Comparison of ENCODE assay signal across 9 cellular contexts in the genomic region with DNA sequence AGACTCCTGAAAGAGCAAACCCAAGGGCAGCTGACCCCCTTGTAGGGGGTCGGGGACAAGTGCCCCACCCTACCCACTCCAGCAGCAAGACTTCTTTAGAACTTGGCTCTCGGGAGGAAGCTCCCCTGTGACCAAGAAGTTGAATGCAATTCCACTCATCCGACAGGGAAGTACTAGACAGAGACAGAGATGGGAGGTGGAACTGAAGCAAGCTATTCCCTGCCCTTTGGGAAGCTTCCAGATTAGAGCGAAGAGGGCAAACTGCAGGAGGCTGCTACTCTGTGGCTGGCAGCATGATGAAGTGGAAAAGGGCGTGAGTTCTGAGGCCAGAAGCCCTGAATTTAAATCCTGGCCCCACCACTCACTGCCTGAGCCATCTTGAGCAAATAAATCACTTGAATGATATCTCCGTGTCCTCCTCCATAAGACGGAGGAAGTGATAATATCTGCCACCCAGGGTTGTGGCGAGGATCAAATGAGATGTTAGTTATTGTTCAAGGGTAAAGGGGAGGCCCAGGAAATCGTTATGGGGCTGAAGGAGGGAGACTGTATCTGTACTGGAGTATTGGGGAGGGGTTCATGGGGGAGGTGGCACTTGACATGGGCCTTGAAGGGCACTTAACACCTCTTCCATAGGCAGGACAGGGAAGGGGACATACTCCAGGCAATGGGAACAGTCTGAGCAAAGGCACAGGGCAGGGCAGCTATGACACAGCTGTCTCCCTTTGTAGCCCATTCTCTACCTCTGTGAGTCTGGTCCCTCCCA. TPM values are rescaled to one million over a fixed set of nuclear protein-coding genes. Genes with fewer than 3 reads are reported as not detected.
DNase-seq lines count a peak whose midpoint lies in the region; ATAC-seq and TF ChIP-seq lines count a peak whose summit lies in the region.
"Had no signal": no experiment of that assay in that cellular context is flagged by ENCODE, and none has a peak within 500 bp of the region (broad histone marks: within the 10 kb centered on the region; RNA-seq: fewer than 3 reads in every experiment).

No MANE protein-coding gene starts in this region.

- H3K4me1 Mint-ChIP-seq in natural killer cell treated with Interleukin-12 subunit alpha and Interleukin-12 subunit beta and Interleukin-15 and Interleukin-18, amount 100 ng/mL, for 72 hours (ENCODE audit: low read depth in 2 of 2): peaks cover 14 to 21% of the 10 kb centered on the region in 2 donors

- TF ChIP-seq POLR2A in gastrocnemius medialis (IDR thresholded peaks at IDR 0.05): no peak

- ATAC-seq in activated naive CD4-positive, alpha-beta T cell treated with anti-CD3 and anti-CD28 coated beads, Interleukin-2, amount 50 U/mL, for 72 hours: peak; percentile 72 to 77
- ATAC-seq in natural killer cell treated with Interleukin-12 subunit alpha and Interleukin-12 subunit beta and Interleukin-15 and Interleukin-18, amount 100 ng/mL, for 72 hours: no peak
- ATAC-seq in gastrocnemius medialis: no peak
- no peak for ATAC-seq in GM18517 (IDR thresholded peaks at IDR 0.05; ENCODE audit: unreplicated experiment)

- peaks cover 46 to 49% of the 10 kb centered on the region in 2 donors for H3K27me3 Mint-ChIP-seq in natural killer cell treated with Interleukin-12 subunit alpha and Interleukin-12 subunit beta and Interleukin-15 and Interleukin-18, amount 100 ng/mL, for 72 hours

- no peak overlapping the region for H3K9ac ChIP-seq in HUES48 (ENCODE audit: low read depth, low read length)

- H3K36me3 ChIP-seq in HUES48 (ENCODE audit: control insufficient read depth, insufficient read depth, low read length): no peaks in the 10 kb centered on the region
- H3K36me3 ChIP-seq in gastrocnemius medialis: no peaks in the 10 kb centered on the region

- H3K9me3 ChIP-seq in HUES48 (ENCODE audit: control insufficient read depth, insufficient read depth, low read length) (no peaks in the 10 kb centered on the region), gastrocnemius medialis (no peaks in the 10 kb centered on the region)

- H3K36me3 Mint-ChIP-seq in activated naive CD4-positive, alpha-beta T cell treated with anti-CD3 and anti-CD28 coated beads, Interleukin-2, amount 50 U/mL, for 72 hours: no peaks in the 10 kb centered on the region
- no peaks in the 10 kb centered on the region for H3K36me3 Mint-ChIP-seq in natural killer cell treated with Interleukin-12 subunit alpha and Interleukin-12 subunit beta and Interleukin-15 and Interleukin-18, amount 100 ng/mL, for 72 hours

- TF ChIP-seq CTCF in gastrocnemius medialis (IDR thresholded peaks at IDR 0.05 in 4 of 5, conservative IDR thresholded peaks at IDR 0.05 in 1 of 5): no peak

- peaks cover 56% of the 10 kb centered on the region for H3K27me3 ChIP-seq in HUES48 (ENCODE audit: control insufficient read depth, insufficient read depth, low read length)
- peaks cover 30 to 51% (median 40%) of the 10 kb centered on the region in 3 donors for H3K27me3 ChIP-seq in gastrocnemius medialis

- DNase-seq in T-helper 22 cell (ENCODE audit: low read depth) (peak; percentile 49), gastrocnemius medialis (no peak), NCI-H1436 treated with DMSO at 0.1 percent for 48 hours (lab: John Stamatoyannopoulos, UW) (no peak), NCI-H1105 treated with DMSO at 0.1 percent for 48 hours (lab: John Stamatoyannopoulos, UW) (no peak)
- DNase-seq in activated naive CD4-positive, alpha-beta T cell treated with anti-CD3 and anti-CD28 coated beads, Interleukin-2, amount 50 U/mL, for 72 hours (ENCODE audit: low spot score in 2 of 2): no peak
- DNase-seq in natural killer cell treated with Interleukin-12 subunit alpha and Interleukin-12 subunit beta and Interleukin-15 and Interleukin-18, amount 100 ng/mL, for 72 hours (ENCODE audit: low spot score): no peak

- peak overlapping the region; percentile 50 for H3K4me3 Mint-ChIP-seq in natural killer cell treated with Interleukin-12 subunit alpha and Interleukin-12 subunit beta and Interleukin-15 and Interleukin-18, amount 100 ng/mL, for 72 hours

- H3K27ac ChIP-seq in HUES48 (ENCODE audit: low read depth, low read length): peak overlapping the region; percentile 21
- no peak overlapping the region for H3K27ac ChIP-seq in gastrocnemius medialis
- H3K27ac ChIP-seq: VCaP had no signal

- H3K4me3 ChIP-seq in HUES48 (ENCODE audit: low read depth, low read length): no peak overlapping the region
- no peak overlapping the region for H3K4me3 ChIP-seq in gastrocnemius medialis

- intact Hi-C loops in gastrocnemius medialis (cut with DNase I; ENCODE audit: low total_unique reads): no loop called here

- in situ Hi-C loops in gastrocnemius medialis (cut with MboI; ENCODE audit: low sequenced_read_pairs in 4 of 4): no loop called here

- no peak overlapping the region for H3K27ac Mint-ChIP-seq in activated naive CD4-positive, alpha-beta T cell treated with anti-CD3 and anti-CD28 coated beads, Interleukin-2, amount 50 U/mL, for 72 hours
- no peak overlapping the region for H3K27ac Mint-ChIP-seq in natural killer cell treated with Interleukin-12 subunit alpha and Interleukin-12 subunit beta and Interleukin-15 and Interleukin-18, amount 100 ng/mL, for 72 hours

- H3K4me1 ChIP-seq in HUES48 (ENCODE audit: control insufficient read depth, insufficient read depth, low read length) (peaks cover 33% of the 10 kb centered on the region), gastrocnemius medialis (peaks cover 0 to 7% of the 10 kb centered on the region in 2 donors)

- H3K9me3 Mint-ChIP-seq in activated naive CD4-positive, alpha-beta T cell treated with anti-CD3 and anti-CD28 coated beads, Interleukin-2, amount 50 U/mL, for 72 hours: no peaks in the 10 kb centered on the region
- no peaks in the 10 kb centered on the region for H3K9me3 Mint-ChIP-seq in natural killer cell treated with Interleukin-12 subunit alpha and Interleukin-12 subunit beta and Interleukin-15 and Interleukin-18, amount 100 ng/mL, for 72 hours

RNA-seq across cellular contexts. Expression of a gene that starts 16.2 kb away (rescaled TPM):
- 100 to 1,000 TPM in 1 of 2 donors, 10 to 100 TPM in 1; 88.0 to 108 TPM for total RNA-seq in activated naive CD4-positive, alpha-beta T cell treated with anti-CD3 and anti-CD28 coated beads, Interleukin-2, amount 50 U/mL, for 72 hours
- total RNA-seq in natural killer cell treated with Interleukin-12 subunit alpha and Interleukin-12 subunit beta and Interleukin-15 and Interleukin-18, amount 100 ng/mL, for 72 hours: 100 to 1,000 TPM; 104 to 207 TPM
- 100 to 1,000 TPM; 127 to 155 (median 131) TPM for total RNA-seq in gastrocnemius medialis

RNA-seq across cellular contexts. Expression of a gene that starts 50.4 kb away (rescaled TPM):
- total RNA-seq in activated naive CD4-positive, alpha-beta T cell treated with anti-CD3 and anti-CD28 coated beads, Interleukin-2, amount 50 U/mL, for 72 hours: 10 to 100 TPM in 1 of 2 donors, 1 to 10 TPM in 1; 5.8 to 14.8 TPM
- 1 to 10 TPM; 1.4 to 4.0 TPM for total RNA-seq in natural killer cell treated with Interleukin-12 subunit alpha and Interleukin-12 subunit beta and Interleukin-15 and Interleukin-18, amount 100 ng/mL, for 72 hours
- total RNA-seq in gastrocnemius medialis: 1 to 10 TPM in 2 of 4 donors, not detected in 2; 1.6 to 1.9 TPM

RNA-seq across cellular contexts. Expression of a gene that starts 53.6 kb away (rescaled TPM):
- total RNA-seq in activated naive CD4-positive, alpha-beta T cell treated with anti-CD3 and anti-CD28 coated beads, Interleukin-2, amount 50 U/mL, for 72 hours: under 1 TPM; 0.14 to 0.61 TPM
- not detected for total RNA-seq in natural killer cell treated with Interleukin-12 subunit alpha and Interleukin-12 subunit beta and Interleukin-15 and Interleukin-18, amount 100 ng/mL, for 72 hours
- under 1 TPM; 0.27 to 0.69 (median 0.57) TPM for total RNA-seq in gastrocnemius medialis

Comparison
In these comparisons a context has a peak if more than half of its experiments do, and no peak if none do; other contexts are left out.
1. ATAC-seq: peak in activated naive CD4-positive, alpha-beta T cell treated with anti-CD3 and anti-CD28 coated beads, Interleukin-2, amount 50 U/mL, for 72 hours (2 of 2); none in natural killer cell treated with Interleukin-12 subunit alpha and Interleukin-12 subunit beta and Interleukin-15 and Interleukin-18, amount 100 ng/mL, for 72 hours (0 of 2), gastrocnemius medialis (0 of 2) and GM18517 (single experiment).